ENCODE assay signal across 2 cellular contexts in genomic region chr16:19153876-19154275, GRCh38.
A peak's percentile ranks its signal among the peaks of the same experiment; 100 is the strongest.
TF ChIP-seq lines count a peak whose summit lies in the region.

No MANE protein-coding gene starts in this region.

TF ChIP-seq in GM23338, 12 proteins besides CTCF, POLR2A, EP300 and RAD21:
- no peak for TF ChIP-seq EZH2 (IDR thresholded peaks at IDR 0.05; ENCODE audit: low read depth, unreplicated experiment)
- 0 out of 2 replicates have a peak, but pooled peaks have one; percentile 28 for TF ChIP-seq CREB1 (CRISPR knock-in tag; IDR thresholded peaks at IDR 0.05; ENCODE audit: low read depth)
- no peak for TF ChIP-seq ETS1 (IDR thresholded peaks at IDR 0.05)

TF ChIP-seq in K562, 482 proteins besides CTCF, POLR2A, EP300 and RAD21 (continues in another document):
- TF ChIP-seq ELF1 (tag; IDR thresholded peaks at IDR 0.05) = no peak
- peak; percentile 93 for TF ChIP-seq DIDO1 (tag; IDR thresholded peaks at IDR 0.05; ENCODE audit: low read depth)
- TF ChIP-seq MAZ (CRISPR knock-in tag; conservative IDR thresholded peaks at IDR 0.05 in 1 of 2, IDR thresholded peaks at IDR 0.05 in 1 of 2) = no peak
- TF ChIP-seq ZBTB11 (CRISPR knock-in tag; IDR thresholded peaks at IDR 0.05) = peak in 2 of 3 experiments; percentile 88 to 97; a peak in 5 of 6 replicates
- no peak for TF ChIP-seq ZNF347 (CRISPR knock-in tag; IDR thresholded peaks at IDR 0.05; ENCODE audit: low read depth)
- no peak for TF ChIP-seq FOXP1 (CRISPR knock-in tag; IDR thresholded peaks at IDR 0.05)
- TF ChIP-seq CBFA2T2 (conservative IDR thresholded peaks at IDR 0.05) = peak; percentile 37; the same call in 1 of the 2 replicates
- TF ChIP-seq L3MBTL2 (IDR thresholded peaks at IDR 0.05) = peak; percentile 72
- 0 out of 2 replicates have a peak, but pooled peaks have one; percentile 27 for TF ChIP-seq BHLHE40 (IDR thresholded peaks at IDR 0.05; ENCODE audit: low read length)
- TF ChIP-seq PTTG1 (tag; IDR thresholded peaks at IDR 0.05; ENCODE audit: low read depth) = 0 out of 2 replicates have a peak, but pooled peaks have one; percentile 25
- no peak for TF ChIP-seq IRF1 (CRISPR knock-in tag; IDR thresholded peaks at IDR 0.05; ENCODE audit: borderline replicate concordance)
- peak in 1 of 2 experiments; percentile 84; a peak in 1 of 3 replicates for TF ChIP-seq CBX3 (IDR thresholded peaks at IDR 0.05; ENCODE audit: borderline replicate concordance in 1 of 2, low read length in 2 of 2)
- no peak for TF ChIP-seq ETV1 (tag; conservative IDR thresholded peaks at IDR 0.05; ENCODE audit: low read depth)
- no peak for TF ChIP-seq PBX2 (CRISPR knock-in tag; IDR thresholded peaks at IDR 0.05; ENCODE audit: low read depth)
- no peak for TF ChIP-seq PBX2 (tag; conservative IDR thresholded peaks at IDR 0.05; ENCODE audit: low read depth)
- peak; percentile 94 for TF ChIP-seq EHMT2 (IDR thresholded peaks at IDR 0.05)
- no peak for TF ChIP-seq GMEB1 (CRISPR knock-in tag; IDR thresholded peaks at IDR 0.05)
- peak; percentile 27 for TF ChIP-seq TBP (optimal IDR thresholded peaks at IDR 0.05; ENCODE audit: low read depth, low read length)
- TF ChIP-seq ATF1 (CRISPR knock-in tag; IDR thresholded peaks at IDR 0.05) = no peak
- peak; percentile 44 for TF ChIP-seq ATF1 (tag; IDR thresholded peaks at IDR 0.05)
- TF ChIP-seq USF1 (CRISPR knock-in tag; IDR thresholded peaks at IDR 0.05) = peak; percentile 96
- TF ChIP-seq RAD51 (IDR thresholded peaks at IDR 0.05; ENCODE audit: borderline replicate concordance, low read depth) = peak; percentile 89
- peak; percentile 55; the same call in 1 of the 2 replicates for TF ChIP-seq MECOM (CRISPR knock-in tag; IDR thresholded peaks at IDR 0.05)
- TF ChIP-seq GABPB1 (CRISPR knock-in tag; IDR thresholded peaks at IDR 0.05) = peak; percentile 76
- TF ChIP-seq DPF2 (IDR thresholded peaks at IDR 0.05) = no peak
- no peak for TF ChIP-seq HIVEP1 (CRISPR knock-in tag; IDR thresholded peaks at IDR 0.05)
- TF ChIP-seq PHF20 (IDR thresholded peaks at IDR 0.05; ENCODE audit: partially characterized antibody) = peak; percentile 39
- TF ChIP-seq TFE3 (CRISPR knock-in tag; IDR thresholded peaks at IDR 0.05) = peak; percentile 74
- TF ChIP-seq E2F6 (IDR thresholded peaks at IDR 0.05; ENCODE audit: borderline replicate concordance in 1 of 2, extremely low read depth in 1 of 2, insufficient read depth in 1 of 2, insufficient read length in 1 of 2, low read depth in 1 of 2, low read length in 1 of 2, poor library complexity in 1 of 2, severe bottlenecking in 1 of 2) = peak in 1 of 2 experiments; percentile 12
- no peak for TF ChIP-seq HNRNPK (IDR thresholded peaks at IDR 0.05; ENCODE audit: low read depth, low read length, poor library complexity, severe bottlenecking)
- no peak for TF ChIP-seq RB1 (IDR thresholded peaks at IDR 0.05; ENCODE audit: low read depth)
- TF ChIP-seq TARDBP (IDR thresholded peaks at IDR 0.05) = no peak
- peak in 1 of 2 experiments; percentile 79; a peak in 1 of 4 replicates for TF ChIP-seq TRIM24 (IDR thresholded peaks at IDR 0.05)
- TF ChIP-seq USF2 (CRISPR knock-in tag; IDR thresholded peaks at IDR 0.05) = peak; percentile 96
- TF ChIP-seq NUFIP1 (IDR thresholded peaks at IDR 0.05; ENCODE audit: partially characterized antibody) = no peak
- 0 out of 2 replicates have a peak, but pooled peaks have one; percentile 21 for TF ChIP-seq CREM (IDR thresholded peaks at IDR 0.05; ENCODE audit: low read depth)
- peak; percentile 59 for TF ChIP-seq HCFC1 (IDR thresholded peaks at IDR 0.05; ENCODE audit: low read depth, low read length)
- 0 out of 2 replicates have a peak, but pooled peaks have one; percentile 47 for TF ChIP-seq ZNF644 (tag; IDR thresholded peaks at IDR 0.05; ENCODE audit: low read depth)
- no peak for TF ChIP-seq ZNF3 (CRISPR knock-in tag; IDR thresholded peaks at IDR 0.05)
- peak; percentile 54; the same call in 1 of the 2 replicates for TF ChIP-seq GABPA (tag; conservative IDR thresholded peaks at IDR 0.05; ENCODE audit: low read depth)
